8 cellular contexts compared by ENCODE assay signal in genomic region chr17:40124279-40125141, GRCh38. TPM values are rescaled to one million over a fixed set of nuclear protein-coding genes. Genes with fewer than 3 reads are reported as not detected.
DNase-seq lines count a peak whose midpoint lies in the region; ATAC-seq and TF ChIP-seq lines count a peak whose summit lies in the region.

No MANE protein-coding gene starts in this region.

- no peaks in the 10 kb centered on the region for H3K27me3 Mint-ChIP-seq in chondrocyte (ENCODE audit: low read depth)

- H3K23ac ChIP-seq in mesenchymal stem cell (ENCODE audit: low read length in 2 of 2): no peak overlapping the region

- H3K4me1 ChIP-seq in mesenchymal stem cell (ENCODE audit: control insufficient read depth, insufficient read depth, low read depth, low read length) (peaks cover 8% of the 10 kb centered on the region), uterus (no peaks in the 10 kb centered on the region)

- no peak overlapping the region for H2BK120ac ChIP-seq in mesenchymal stem cell (ENCODE audit: low read depth, low read length)

- H3K4me3 ChIP-seq in GM12865 (ENCODE audit: low read depth, low read length) (peak overlapping the region; percentile 69), mesenchymal stem cell (ENCODE audit: insufficient read depth in 1 of 2, low read depth in 1 of 2, low read length in 2 of 2) (peak overlapping the region; percentile 45 to 95), uterus (peak overlapping the region; percentile 74 to 85)

- peaks cover 30% of the 10 kb centered on the region for H3K4me1 Mint-ChIP-seq in chondrocyte (ENCODE audit: low read depth)

- H3K9me3 ChIP-seq in mesenchymal stem cell (ENCODE audit: control insufficient read depth, low read length) (no peaks in the 10 kb centered on the region), uterus (no peaks in the 10 kb centered on the region)

- intact Hi-C loops in uterus (cut with DNase I; ENCODE audit: low total_unique reads): no loop called here

- H3K27ac Mint-ChIP-seq in chondrocyte (ENCODE audit: unreplicated experiment): peak overlapping the region; percentile 75

- H2BK12ac ChIP-seq in mesenchymal stem cell (ENCODE audit: low read length in 2 of 2): no peak overlapping the region

- H3K27ac ChIP-seq in mesenchymal stem cell (ENCODE audit: low read length, poor library complexity, severe bottlenecking) (peak overlapping the region; percentile 22), uterus (peak overlapping the region; percentile 99)

- no peaks in the 10 kb centered on the region for H3K9me3 Mint-ChIP-seq in chondrocyte (ENCODE audit: low read depth)

- peak overlapping the region; percentile 93 for H3K9ac ChIP-seq in mesenchymal stem cell (ENCODE audit: low read length)

- no peak overlapping the region for H3K18ac ChIP-seq in mesenchymal stem cell (ENCODE audit: low read depth in 1 of 2, low read length in 2 of 2)

- H3K4ac ChIP-seq in mesenchymal stem cell (ENCODE audit: low read depth in 1 of 2, low read length in 2 of 2): no peak overlapping the region

- H2AFZ ChIP-seq in mesenchymal stem cell (ENCODE audit: low read depth, low read length): no peak overlapping the region

- ATAC-seq in GM18873 (IDR thresholded peaks at IDR 0.05; ENCODE audit: low FRiP score, unreplicated experiment): no peak

- TF ChIP-seq POLR2A in uterus (IDR thresholded peaks at IDR 0.05): no peak

- H3K4me2 ChIP-seq in mesenchymal stem cell (ENCODE audit: low read length, poor library complexity, severe bottlenecking): peak overlapping the region; percentile 77

- no peak overlapping the region for H3K14ac ChIP-seq in mesenchymal stem cell (ENCODE audit: low read length in 2 of 2)

- H2AK5ac ChIP-seq in mesenchymal stem cell (ENCODE audit: low read length, severe bottlenecking): no peak overlapping the region

- no peak overlapping the region for H2BK15ac ChIP-seq in mesenchymal stem cell (ENCODE audit: low read depth, poor library complexity, severe bottlenecking)

- peaks cover 27 to 41% of the 10 kb centered on the region in 2 experiments for H3K36me3 ChIP-seq in mesenchymal stem cell (ENCODE audit: control insufficient read depth in 1 of 2, insufficient read depth in 2 of 2, low read depth in 1 of 2, low read length in 2 of 2)
- H3K36me3 ChIP-seq in uterus: no peaks in the 10 kb centered on the region

- no peak overlapping the region for H2BK5ac ChIP-seq in mesenchymal stem cell (ENCODE audit: low read depth, low read length, poor library complexity, severe bottlenecking)

- H3K79me1 ChIP-seq in mesenchymal stem cell (replicated peaks; ENCODE audit: low read length, poor library complexity, severe bottlenecking): peaks cover 9% of the 10 kb centered on the region

- no peak overlapping the region for H4K91ac ChIP-seq in mesenchymal stem cell (ENCODE audit: low read length)

- H3K4me3 Mint-ChIP-seq in chondrocyte (ENCODE audit: unreplicated experiment): peak overlapping the region; percentile 99

- no peak for DNase-seq in GM12865 (ENCODE audit: low read depth)
- DNase-seq in NCI-H526 (lab: John Stamatoyannopoulos, UW): peak; percentile 29 to 39
- no peak for DNase-seq in chondrocyte (ENCODE audit: low spot score)
- peak; percentile 55 for DNase-seq in mesenchymal stem cell
- no peak for DNase-seq in uterus
- DNase-seq in amniotic stem cell (lab: John Stamatoyannopoulos, UW): no peak
- no peak for DNase-seq in HuH-7.5 (ENCODE audit: low spot score)

- no peak overlapping the region for H4K8ac ChIP-seq in mesenchymal stem cell (ENCODE audit: low read length)

- peaks cover 20% of the 10 kb centered on the region for H3K36me3 Mint-ChIP-seq in chondrocyte (ENCODE audit: low read depth)

- H3K27me3 ChIP-seq in mesenchymal stem cell (ENCODE audit: control insufficient read depth in 1 of 2, insufficient read depth in 1 of 2, low read length in 2 of 2) (no peaks in the 10 kb centered on the region), uterus (no peaks in the 10 kb centered on the region)

- no peak for TF ChIP-seq CTCF in GM12865 (IDR thresholded peaks at IDR 0.05; ENCODE audit: insufficient read depth, low read depth, low read length, missing control alignments)
- no peak for TF ChIP-seq CTCF in chondrocyte (IDR thresholded peaks at IDR 0.05)
- TF ChIP-seq CTCF in uterus (IDR thresholded peaks at IDR 0.05): no peak

- WGBS in mesenchymal stem cell: 10% methylated on average over 8 of the region's 9 CpGs

RNA-seq across cellular contexts. Expression of gene MSL1, which starts 2.7 kb away (rescaled TPM):
- total RNA-seq in chondrocyte (86.8 to 103 TPM (median 96.2 TPM) in 3 replicates), uterus (100 to 1,000 TPM in 1 of 4 donors, 10 to 100 TPM in 3; 51.0 to 151 (median 77.6) TPM)
- polyA plus RNA-seq in mesenchymal stem cell (2013, experiment 1 of 2): 67.5 TPM
- polyA plus RNA-seq in mesenchymal stem cell (2013, experiment 2 of 2): 66.9 TPM

RNA-seq across cellular contexts. Expression of gene CASC3, which starts 15.8 kb away (rescaled TPM):
- total RNA-seq in chondrocyte (70.2 to 78.3 TPM (median 70.6 TPM) in 3 replicates), uterus (100 to 1,000 TPM in 2 of 4 donors, 10 to 100 TPM in 2; 33.2 to 166 (median 91.3) TPM)
- 35.8 TPM for polyA plus RNA-seq in mesenchymal stem cell (2013, experiment 1 of 2)
- polyA plus RNA-seq in mesenchymal stem cell (2013, experiment 2 of 2): 33.7 TPM

RNA-seq across cellular contexts. Expression of gene NR1D1, which starts 24.1 kb away (rescaled TPM):
- total RNA-seq in chondrocyte (5.9 to 7.9 TPM (median 6.6 TPM) in 3 replicates), uterus (10 to 100 TPM in 1 of 4 donors, 1 to 10 TPM in 3; 2.0 to 92.1 (median 4.7) TPM)
- polyA plus RNA-seq in mesenchymal stem cell (2013, experiment 1 of 2): 6.1 TPM
- 5.5 TPM for polyA plus RNA-seq in mesenchymal stem cell (2013, experiment 2 of 2)

RNA-seq across cellular contexts. Expression of gene RAPGEFL1, which starts 52.8 kb away (rescaled TPM):
- total RNA-seq in chondrocyte: 3.6 to 5.5 TPM (median 3.9 TPM) in 3 replicates
- 1.5 TPM for polyA plus RNA-seq in mesenchymal stem cell (2013, experiment 1 of 2)
- polyA plus RNA-seq in mesenchymal stem cell (2013, experiment 2 of 2): 1.4 TPM
- total RNA-seq in uterus: 10 to 100 TPM in 1 of 4 donors, 1 to 10 TPM in 1, under 1 TPM in 2; 0.29 to 21.5 (median 2.0) TPM

Comparison
In these comparisons a context has a peak if more than half of its experiments do, and no peak if none do; other contexts are left out.
1. DNase-seq: peak in NCI-H526 (2 of 2) and mesenchymal stem cell (single experiment); none in GM12865 (single experiment), chondrocyte (single experiment), uterus (0 of 2), amniotic stem cell (single experiment) and HuH-7.5 (single experiment).
2. Peak in every context shown above with its lines, with median percentiles within 50 percentile points of each other: H3K4me3 ChIP-seq.